27 cellular contexts compared by ENCODE assay signal in genomic region chrX:25853002-25853479, GRCh38.
"Had no signal": no experiment of that assay in that cellular context is flagged by ENCODE, and none has a peak within 500 bp of the region (broad histone marks: within the 10 kb centered on the region; RNA-seq: fewer than 3 reads in every experiment).

No MANE protein-coding gene starts in this region.

- H3K27me3 Mint-ChIP-seq: dendritic cell treated with granulocyte-macrophage colony-stimulating factor and Interleukin-4, amounts not matched to agents 40 ng/mL and 50 ng/mL, for 4 days; effector memory CD8-positive, alpha-beta T cell had no signal

- H3K27ac Mint-ChIP-seq: dendritic cell treated with granulocyte-macrophage colony-stimulating factor and Interleukin-4, amounts not matched to agents 40 ng/mL and 50 ng/mL, for 4 days; effector memory CD8-positive, alpha-beta T cell; endodermal cell had no signal

- H3K27ac ChIP-seq: colonic mucosa, coronary artery, dorsolateral prefrontal cortex, epithelial cell of prostate, esophagus muscularis mucosa, esophagus squamous epithelium, foreskin keratinocyte, gastrocnemius medialis, gastroesophageal sphincter, heart left ventricle, heart right ventricle had no signal

- H3K9me3 Mint-ChIP-seq: dendritic cell treated with granulocyte-macrophage colony-stimulating factor and Interleukin-4, amounts not matched to agents 40 ng/mL and 50 ng/mL, for 4 days had no signal

- H3K27me3 ChIP-seq: colonic mucosa, esophagus muscularis mucosa, esophagus squamous epithelium, foreskin keratinocyte, gastrocnemius medialis, gastroesophageal sphincter, heart left ventricle had no signal

- H3K4me1 ChIP-seq: colonic mucosa, esophagus muscularis mucosa, esophagus squamous epithelium, foreskin keratinocyte, gastrocnemius medialis, gastroesophageal sphincter, heart left ventricle had no signal

- H3K4me3 ChIP-seq: colonic mucosa, coronary artery, dorsolateral prefrontal cortex, esophagus muscularis mucosa, esophagus squamous epithelium, gastrocnemius medialis, gastroesophageal sphincter, heart left ventricle, heart right ventricle had no signal

- H3K36me3 ChIP-seq: colonic mucosa, esophagus muscularis mucosa, esophagus squamous epithelium, gastrocnemius medialis, gastroesophageal sphincter, heart left ventricle, heart right ventricle had no signal

- ATAC-seq: effector memory CD8-positive, alpha-beta T cell; esophagus mucosa; foreskin keratinocyte; gastrocnemius medialis; gastroesophageal sphincter; heart left ventricle; heart right ventricle had no signal

- H3K9me3 ChIP-seq: colonic mucosa, esophagus muscularis mucosa, esophagus squamous epithelium, gastrocnemius medialis, gastroesophageal sphincter, heart left ventricle, heart right ventricle had no signal

- DNase-seq: colonic mucosa; cortex of kidney; dermis blood vessel endothelial cell; effector CD4-positive, alpha-beta T cell; effector CD8-positive, alpha-beta T cell; effector memory CD4-positive, alpha-beta T cell; effector memory CD8-positive, alpha-beta T cell; endodermal cell; erythroblast; esophagus squamous epithelium; foreskin fibroblast; foreskin keratinocyte; foreskin melanocyte; gastrocnemius medialis; glutamatergic neuron; head of caudate nucleus; heart left ventricle; heart right ventricle had no signal

- H3K4me3 Mint-ChIP-seq: dendritic cell treated with granulocyte-macrophage colony-stimulating factor and Interleukin-4, amounts not matched to agents 40 ng/mL and 50 ng/mL, for 4 days; effector memory CD8-positive, alpha-beta T cell; endodermal cell had no signal

- H3K4me1 Mint-ChIP-seq: endodermal cell had no signal

- FAIRE-seq: endothelial cell of umbilical vein, frontal cortex had no signal
